Comparison of ENCODE assay signal across 22 cellular contexts in genomic region chr5:35203403-35203802, GRCh38. TPM values are rescaled to one million over a fixed set of nuclear protein-coding genes. Genes with fewer than 3 reads are reported as not detected.
"Had no signal": no experiment of that assay in that cellular context is flagged by ENCODE, and none has a peak within 500 bp of the region (broad histone marks: within the 10 kb centered on the region; RNA-seq: fewer than 3 reads in every experiment).

No MANE protein-coding gene starts in this region.

- H3K4me3 ChIP-seq: esophagus squamous epithelium, neural progenitor cell, psoas muscle, sigmoid colon, spleen, testis, tibial artery, vagina had no signal

- H3K4me3 Mint-ChIP-seq: effector memory CD8-positive, alpha-beta T cell; naive thymus-derived CD4-positive, alpha-beta T cell; nephron; neural progenitor cell; stimulated activated memory B cell treated with anti-CD40 and anti-IgM and Interleukin-4, amounts not matched to agents 10 μg/mL and 1 μg/mL and 100 μg/mL, for 72 hours had no signal

- H3K27me3 ChIP-seq: esophagus squamous epithelium, neural progenitor cell, sigmoid colon, testis, tibial artery, vagina had no signal

- FAIRE-seq: keratinocyte had no signal

- H3K4me1 ChIP-seq: neural progenitor cell, psoas muscle had no signal

- H3K27me3 Mint-ChIP-seq: stimulated activated memory B cell treated with anti-CD40 and anti-IgM and Interleukin-4, amounts not matched to agents 10 μg/mL and 1 μg/mL and 100 μg/mL, for 72 hours had no signal

- H3K9me3 ChIP-seq: esophagus squamous epithelium, psoas muscle, sigmoid colon, spleen, testis, tibial artery, vagina had no signal

- ATAC-seq: effector memory CD8-positive, alpha-beta T cell; naive thymus-derived CD4-positive, alpha-beta T cell; psoas muscle; right cardiac atrium; stimulated activated memory B cell treated with anti-CD40 and anti-IgM and Interleukin-4, amounts not matched to agents 10 μg/mL and 1 μg/mL and 100 μg/mL, for 72 hours; stimulated activated naive CD8-positive, alpha-beta T cell treated with anti-CD3 and anti-CD28 coated beads, Interleukin-15, Interleukin-2, amounts not matched to agents 100 U/mL and 50 U/mL, for 24 hours had no signal

- H3K36me3 ChIP-seq: esophagus squamous epithelium, neural progenitor cell, sigmoid colon, spleen, tibial artery, vagina had no signal

- H3K27ac Mint-ChIP-seq: effector memory CD8-positive, alpha-beta T cell; naive thymus-derived CD4-positive, alpha-beta T cell; nephron; neural progenitor cell; stimulated activated memory B cell treated with anti-CD40 and anti-IgM and Interleukin-4, amounts not matched to agents 10 μg/mL and 1 μg/mL and 100 μg/mL, for 72 hours had no signal

- H3K36me3 Mint-ChIP-seq: naive thymus-derived CD4-positive, alpha-beta T cell; neural progenitor cell; stimulated activated memory B cell treated with anti-CD40 and anti-IgM and Interleukin-4, amounts not matched to agents 10 μg/mL and 1 μg/mL and 100 μg/mL, for 72 hours had no signal

- H2AFZ ChIP-seq: neural progenitor cell had no signal

- H3K9ac ChIP-seq: neural progenitor cell had no signal

- DNase-seq: cortex of kidney; effector memory CD8-positive, alpha-beta T cell; erythroblast; esophagus squamous epithelium; glutamatergic neuron; mammary epithelial cell; midbrain; naive thymus-derived CD4-positive, alpha-beta T cell; psoas muscle; right cardiac atrium; sigmoid colon; spleen; stimulated activated CD4-positive, alpha-beta T cell treated with anti-CD3 and anti-CD28 coated beads, Interleukin-4, amount 100 ng/mL, for 4 hours; stimulated activated naive CD8-positive, alpha-beta T cell treated with anti-CD3 and anti-CD28 coated beads, Interleukin-15, Interleukin-2, amounts not matched to agents 100 U/mL and 50 U/mL, for 24 hours; substantia nigra; testis; tibial artery had no signal

- H3K27ac ChIP-seq: esophagus squamous epithelium, neural progenitor cell, psoas muscle, sigmoid colon, spleen, testis, tibial artery, vagina had no signal

- H3K4me1 Mint-ChIP-seq: stimulated activated memory B cell treated with anti-CD40 and anti-IgM and Interleukin-4, amounts not matched to agents 10 μg/mL and 1 μg/mL and 100 μg/mL, for 72 hours had no signal

- H3K4me2 ChIP-seq: neural progenitor cell had no signal

- H3K9me3 Mint-ChIP-seq: effector memory CD8-positive, alpha-beta T cell; naive thymus-derived CD4-positive, alpha-beta T cell; nephron; neural progenitor cell; stimulated activated memory B cell treated with anti-CD40 and anti-IgM and Interleukin-4, amounts not matched to agents 10 μg/mL and 1 μg/mL and 100 μg/mL, for 72 hours had no signal

RNA-seq across cellular contexts. Expression of gene PRLR, which starts 26.9 kb away (rescaled TPM):
- polyA plus RNA-seq: mammary epithelial cell; naive thymus-derived CD4-positive, alpha-beta T cell had no signal
